ENCODE assay signal across 9 cellular contexts in the genomic region with DNA sequence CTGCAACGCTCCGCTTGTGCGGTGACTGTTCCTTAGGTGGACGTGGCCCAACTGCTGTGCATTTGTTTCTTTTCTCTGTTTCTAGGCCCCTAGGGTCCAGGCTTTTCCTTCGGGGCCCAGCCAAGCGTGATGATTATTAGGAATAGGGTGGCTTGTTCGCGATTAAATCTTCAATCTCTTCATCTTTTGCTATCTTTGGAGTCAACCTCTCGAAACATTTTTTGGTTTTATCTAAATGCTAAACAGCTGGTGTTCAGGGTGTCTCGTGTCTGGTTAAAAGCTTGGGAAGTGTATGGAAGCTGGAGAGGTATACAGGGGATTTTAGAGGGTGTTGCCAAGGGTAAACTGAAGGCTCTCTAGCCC. TPM values are rescaled to one million over a fixed set of nuclear protein-coding genes. Genes with fewer than 3 reads are reported as not detected.
DNase-seq lines count a peak whose midpoint lies in the region; ATAC-seq, FAIRE-seq and TF ChIP-seq lines count a peak whose summit lies in the region.
"Had no signal": no experiment of that assay in that cellular context is flagged by ENCODE, and none has a peak within 500 bp of the region (broad histone marks: within the 10 kb centered on the region; RNA-seq: fewer than 3 reads in every experiment).

No MANE protein-coding gene starts in this region.

- POLR2A ChIA-PET in A673 (lab: Charles Lee; ENCODE audit: low non-redundant PET), result no interaction called here
- POLR2A ChIA-PET in naive thymus-derived CD4-positive, alpha-beta T cell (lab: Charles Lee), result no interaction called here

- H3K36me3 ChIP-seq in A673 (ENCODE audit: insufficient read depth, low read length, poor library complexity, severe bottlenecking) (no peaks in the 10 kb centered on the region), H7 (replicated peaks; ENCODE audit: control insufficient read depth, insufficient read depth, low read length) (no peaks in the 10 kb centered on the region), astrocyte (ENCODE audit: insufficient read depth, low read length) (no peaks in the 10 kb centered on the region), mucosa of descending colon (ENCODE audit: low read depth) (no peaks in the 10 kb centered on the region)
- no peaks in the 10 kb centered on the region for H3K36me3 ChIP-seq in naive thymus-derived CD4-positive, alpha-beta T cell (ENCODE audit: control insufficient read depth in 2 of 3, insufficient read depth in 3 of 3, low read length in 3 of 3)

- no peak for DNase-seq in A673 (ENCODE audit: low spot score)
- DNase-seq in H7, result peak; percentile 25
- no peak for DNase-seq in astrocyte (ENCODE audit: low read depth)
- DNase-seq in naive thymus-derived CD4-positive, alpha-beta T cell, result no peak
- DNase-seq in mucosa of descending colon, result no peak

- intact Hi-C loops in A673 (cut with micrococcal nuclease; ENCODE audit: unreplicated experiment), result no loop called here
- intact Hi-C loops in naive thymus-derived CD4-positive, alpha-beta T cell (cut with micrococcal nuclease), result no loop called here
- intact Hi-C loops in mucosa of descending colon (cut with DNase I, micrococcal nuclease), result no loop called here

- H3K4me2 ChIP-seq in astrocyte (ENCODE audit: low read length), result peak overlapping the region; percentile 81

- CTCF ChIA-PET in A673 (lab: Charles Lee), result no interaction called here
- CTCF ChIA-PET in naive thymus-derived CD4-positive, alpha-beta T cell (lab: Charles Lee), result no interaction called here

- no peak for ATAC-seq in naive thymus-derived CD4-positive, alpha-beta T cell
- no peak for ATAC-seq in GM19395 (IDR thresholded peaks at IDR 0.05; ENCODE audit: unreplicated experiment)
- no peak for ATAC-seq in mucosa of descending colon
- no peak for ATAC-seq in GM21528 (IDR thresholded peaks at IDR 0.05; ENCODE audit: low FRiP score, unreplicated experiment)
- ATAC-seq in HG02588 (IDR thresholded peaks at IDR 0.05; ENCODE audit: unreplicated experiment), result no peak

- no peaks in the 10 kb centered on the region for H3K27me3 ChIP-seq in A673 (replicated peaks; ENCODE audit: insufficient read depth, low read depth, low read length, poor library complexity)
- peaks cover 35% of the 10 kb centered on the region for H3K27me3 ChIP-seq in H7 (ENCODE audit: control insufficient read depth, insufficient read depth, low read length)
- H3K27me3 ChIP-seq in astrocyte (ENCODE audit: insufficient read depth, low read length), result peaks cover 27% of the 10 kb centered on the region
- peaks cover 2 to 14% of the 10 kb centered on the region in 2 donors for H3K27me3 ChIP-seq in naive thymus-derived CD4-positive, alpha-beta T cell (ENCODE audit: control insufficient read depth in 2 of 2, insufficient read depth in 2 of 2, low read length in 2 of 2)

- peaks cover 37% of the 10 kb centered on the region for H3K27me3 Mint-ChIP-seq in astrocyte (ENCODE audit: low read depth, unreplicated experiment)
- peaks cover 50 to 61% (median 58%) of the 10 kb centered on the region in 5 donors for H3K27me3 Mint-ChIP-seq in naive thymus-derived CD4-positive, alpha-beta T cell

- no peak for TF ChIP-seq CTCF in A673 (conservative IDR thresholded peaks at IDR 0.05; ENCODE audit: low read depth, low read length)
- TF ChIP-seq CTCF in astrocyte (IDR thresholded peaks at IDR 0.05; ENCODE audit: insufficient read depth, low read depth, low read length), result no peak
- TF ChIP-seq CTCF in mucosa of descending colon (IDR thresholded peaks at IDR 0.05), result no peak

- H3K9me3 Mint-ChIP-seq in astrocyte (ENCODE audit: unreplicated experiment), result no peaks in the 10 kb centered on the region
- H3K9me3 Mint-ChIP-seq in naive thymus-derived CD4-positive, alpha-beta T cell, result peaks cover 0 to 8% (median 0%) of the 10 kb centered on the region in 11 donors

- H3K9me3 ChIP-seq in A673 (ENCODE audit: low read depth, low read length, poor library complexity, severe bottlenecking), result no peaks in the 10 kb centered on the region
- H3K9me3 ChIP-seq in astrocyte (ENCODE audit: insufficient read depth, low read depth, low read length), result no peaks in the 10 kb centered on the region
- no peaks in the 10 kb centered on the region for H3K9me3 ChIP-seq in naive thymus-derived CD4-positive, alpha-beta T cell (ENCODE audit: control insufficient read depth in 2 of 3, low read length in 3 of 3)
- no peaks in the 10 kb centered on the region for H3K9me3 ChIP-seq in mucosa of descending colon

- peak overlapping the region; percentile 52 for H2AFZ ChIP-seq in astrocyte (ENCODE audit: low read depth, low read length)

- peaks cover 3% of the 10 kb centered on the region for H4K20me1 ChIP-seq in astrocyte (ENCODE audit: insufficient read depth, low read length)

- H3K27ac Mint-ChIP-seq in astrocyte (ENCODE audit: unreplicated experiment), result peak overlapping the region; percentile 26
- H3K27ac Mint-ChIP-seq in naive thymus-derived CD4-positive, alpha-beta T cell, result no peak overlapping the region

- BruUV-seq in A673 (replicated peaks; lab: Mats Ljungman, UMichigan), result no TSS peak

- H3K4me1 ChIP-seq in A673 (ENCODE audit: insufficient read depth, low read length, poor library complexity, severe bottlenecking) (no peaks in the 10 kb centered on the region), astrocyte (ENCODE audit: insufficient read depth, low read length) (no peaks in the 10 kb centered on the region), mucosa of descending colon (ENCODE audit: low read depth) (no peaks in the 10 kb centered on the region)
- no peaks in the 10 kb centered on the region for H3K4me1 ChIP-seq in naive thymus-derived CD4-positive, alpha-beta T cell (ENCODE audit: control insufficient read depth in 2 of 2, insufficient read depth in 2 of 2, low read length in 2 of 2)

- peak overlapping the region; percentile 83 for H3K4me3 Mint-ChIP-seq in astrocyte (ENCODE audit: unreplicated experiment)
- peak overlapping the region; percentile 24 to 76 (median 54) for H3K4me3 Mint-ChIP-seq in naive thymus-derived CD4-positive, alpha-beta T cell

- H3K79me2 ChIP-seq in astrocyte (ENCODE audit: insufficient read depth, low read length), result no peaks in the 10 kb centered on the region

- H3K36me3 Mint-ChIP-seq in astrocyte (ENCODE audit: low read depth, unreplicated experiment), result no peaks in the 10 kb centered on the region
- H3K36me3 Mint-ChIP-seq in naive thymus-derived CD4-positive, alpha-beta T cell, result peaks cover 0 to 7% (median 0%) of the 10 kb centered on the region in 5 donors

- no peak overlapping the region for H3K27ac ChIP-seq in A673 (ENCODE audit: low read depth, low read length, poor library complexity, severe bottlenecking)
- no peak overlapping the region for H3K27ac ChIP-seq in astrocyte (ENCODE audit: low read depth, low read length)
- H3K27ac ChIP-seq in naive thymus-derived CD4-positive, alpha-beta T cell (ENCODE audit: low read depth, low read length), result no peak overlapping the region

- H3K4me1 Mint-ChIP-seq in astrocyte (ENCODE audit: low read depth, unreplicated experiment), result peaks cover 2% of the 10 kb centered on the region
- peaks cover 4 to 13% (median 10%) of the 10 kb centered on the region in 7 donors for H3K4me1 Mint-ChIP-seq in naive thymus-derived CD4-positive, alpha-beta T cell

- H3K4me3 ChIP-seq in A673 (ENCODE audit: low read depth, low read length, poor library complexity, severe bottlenecking) (peak overlapping the region; percentile 58), H7 (ENCODE audit: insufficient read depth, low read depth, low read length) (peak overlapping the region; percentile 76), astrocyte (ENCODE audit: insufficient read depth, low read depth, low read length) (peak overlapping the region; percentile 37), mucosa of descending colon (no peak overlapping the region)
- H3K4me3 ChIP-seq in naive thymus-derived CD4-positive, alpha-beta T cell (ENCODE audit: low read length), result no peak overlapping the region

- FAIRE-seq in astrocyte (lab: Jason Lieb, UNC), result no peak
- FAIRE-seq: colon had no signal

- H3K9ac ChIP-seq in astrocyte (ENCODE audit: low read length), result no peak overlapping the region

RNA-seq across cellular contexts. Expression of gene PLD5, which starts 0.8 kb away (rescaled TPM):
- 6.9 and 9.2 TPM in 2 replicates for total RNA-seq in A673 (2021)
- 1.1 and 1.4 TPM in 2 replicates for total RNA-seq in H7 (2014; rRNA removed; shearing (Covaris generic))
- 2.7 and 4.9 TPM in 2 replicates for total RNA-seq in astrocyte
- total RNA-seq in naive thymus-derived CD4-positive, alpha-beta T cell, result not detected
- not detected for polyA plus RNA-seq in naive thymus-derived CD4-positive, alpha-beta T cell
- under 1 TPM in 1 of 3 donors, not detected in 2; 0.54 TPM for total RNA-seq in mucosa of descending colon

Comparison
In these comparisons a context has a peak if more than half of its experiments do, and no peak if none do; other contexts are left out.
1. H3K4me3 ChIP-seq: peak in A673 (single experiment), H7 (single experiment) and astrocyte (single experiment); none in naive thymus-derived CD4-positive, alpha-beta T cell (single experiment) and mucosa of descending colon (single experiment).